27 cellular contexts compared by ENCODE assay signal in the genomic region with DNA sequence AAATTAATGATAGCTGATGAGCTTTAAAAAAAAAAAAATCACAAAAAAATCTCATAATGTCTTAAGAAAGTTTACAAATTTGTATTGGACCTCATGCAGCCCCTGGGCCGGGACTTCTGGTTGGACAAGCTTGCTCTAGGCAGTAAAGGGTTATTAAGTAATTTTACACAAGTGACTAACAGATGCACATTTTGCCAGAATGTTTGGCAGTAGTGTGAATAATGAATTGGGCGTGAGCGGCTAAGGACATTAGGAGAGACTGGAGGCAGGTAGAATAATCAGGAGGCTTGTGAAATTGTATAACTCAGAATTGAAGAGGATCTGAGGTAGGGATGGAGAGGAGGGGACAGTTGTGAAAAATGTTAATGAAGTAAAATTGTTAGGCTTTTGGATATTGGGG. TPM values are rescaled to one million over a fixed set of nuclear protein-coding genes. Genes with fewer than 3 reads are reported as not detected.
"Had no signal": no experiment of that assay in that cellular context is flagged by ENCODE, and none has a peak within 500 bp of the region (broad histone marks: within the 10 kb centered on the region; RNA-seq: fewer than 3 reads in every experiment).

No MANE protein-coding gene starts in this region.

- H3K27ac ChIP-seq: hepatocyte, left lung, lower lobe of right lung, neural progenitor cell, parathyroid adenoma, right atrium auricular region, right lobe of liver, tibial nerve, uterus had no signal

- H3K27me3 ChIP-seq: hepatocyte, left lung, neural progenitor cell, neutrophil, right atrium auricular region, right lobe of liver, tibial nerve, uterus had no signal

- H3K9me3 ChIP-seq: left lung, lower lobe of right lung, neutrophil, right atrium auricular region, right lobe of liver, tibial nerve, uterus had no signal

- H2AFZ ChIP-seq: hepatocyte, neural progenitor cell, parathyroid adenoma had no signal

- ATAC-seq: left colon; left lung; lower lobe of right lung; natural killer cell; right lobe of liver; stimulated activated memory B cell treated with anti-CD40 and anti-IgM and Interleukin-4, amounts not matched to agents 10 μg/mL and 1 μg/mL and 100 μg/mL, for 72 hours; stimulated activated naive CD8-positive, alpha-beta T cell treated with anti-CD3 and anti-CD28 coated beads, Interleukin-15, amount 100 ng/mL, for 72 hours had no signal

- H3K4me3 ChIP-seq: hepatocyte, left lung, lower lobe of right lung, neural progenitor cell, right atrium auricular region, right lobe of liver, smooth muscle cell, tibial nerve, uterus had no signal

- H3K36me3 ChIP-seq: neural progenitor cell, uterus had no signal

- H3K4me2 ChIP-seq: hepatocyte, neural progenitor cell, smooth muscle cell had no signal

- H3K9ac ChIP-seq: neural progenitor cell, parathyroid adenoma had no signal

- FAIRE-seq: kidney had no signal

- DNase-seq: kidney; left colon; left lung; lower lobe of right lung; mesendoderm; naive B cell; natural killer cell; nephron progenitor cell; occipital lobe; right lobe of liver; stimulated activated CD4-positive, alpha-beta T cell treated with anti-CD3 and anti-CD28 coated beads, Interleukin-1b, Interleukin-23, amount 100 ng/mL, for 48 hours; stimulated activated CD4-positive, alpha-beta T cell treated with anti-CD3 and anti-CD28 coated beads, Interleukin-2, amount 100 ng/mL, for 48 hours; stimulated activated CD4-positive, alpha-beta T cell treated with anti-CD3 and anti-CD28 coated beads, Interleukin-4, amount 100 ng/mL, for 4 hours; stimulated activated CD8-positive, alpha-beta memory T cell treated with anti-CD3 and anti-CD28 coated beads, Interleukin-4, amount 100 ng/mL, for 48 hours; stimulated activated naive CD4-positive, alpha-beta T cell treated with Interleukin-2 at 50 U/mL for 16 hours; stimulated activated naive CD8-positive, alpha-beta T cell treated with anti-CD3 and anti-CD28 coated beads, Interleukin-15, amount 100 ng/mL, for 72 hours; substantia nigra; uterus had no signal

- H3K4me1 ChIP-seq: neural progenitor cell, right lobe of liver, uterus had no signal

RNA-seq across cellular contexts. Expression of a gene that starts 41.3 kb away (rescaled TPM):
- total RNA-seq: mononuclear cell, natural killer cell had no signal
